Comparison of ENCODE assay signal across 8 cellular contexts in the genomic region with DNA sequence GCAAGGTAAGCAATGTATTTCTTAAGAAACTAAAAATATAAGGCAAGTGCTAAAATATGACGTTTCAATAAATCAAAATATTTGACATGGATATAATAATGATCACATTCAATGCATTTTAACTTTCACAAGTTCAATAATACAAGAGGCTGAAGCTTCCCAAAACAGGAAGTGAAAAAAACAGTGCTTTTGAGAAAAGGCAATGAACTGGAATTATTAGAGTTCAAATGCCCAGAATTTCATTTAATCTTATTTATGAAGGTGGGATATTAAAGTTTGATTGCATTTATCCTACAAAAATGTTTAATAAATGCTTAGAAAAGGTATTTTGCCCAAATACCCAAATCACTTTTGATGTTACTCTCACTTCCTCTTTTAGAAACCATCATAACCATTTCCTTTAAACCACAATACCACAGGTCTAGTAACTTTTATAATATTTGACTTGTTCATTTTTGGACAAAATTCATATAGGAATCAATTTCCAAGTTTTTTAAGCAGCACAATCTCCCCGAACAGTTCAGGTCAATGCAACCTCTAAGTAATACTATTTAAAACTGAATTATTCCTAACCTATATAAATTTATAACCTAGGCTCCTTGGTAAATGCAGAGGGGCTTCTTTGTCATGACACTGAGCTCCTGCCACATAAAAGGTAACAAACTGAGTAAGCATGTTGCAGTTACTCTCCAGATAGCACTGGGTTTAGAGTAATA. TPM values are rescaled to one million over a fixed set of nuclear protein-coding genes. Genes with fewer than 3 reads are reported as not detected.
DNase-seq lines count a peak whose midpoint lies in the region; ATAC-seq and TF ChIP-seq lines count a peak whose summit lies in the region.

No MANE protein-coding gene starts in this region.

- peak; percentile 45 for DNase-seq in GM13976 (ENCODE audit: low spot score)
- peak; percentile 76 for DNase-seq in KG1 (lab: John Stamatoyannopoulos, UW)
- DNase-seq in dermis blood vessel endothelial cell, result peak; percentile 2
- DNase-seq in progenitor cell of endocrine pancreas (ENCODE audit: low spot score, unreplicated experiment), result no peak
- DNase-seq in cerebellar cortex (ENCODE audit: low spot score), result no peak
- DNase-seq in globus pallidus (ENCODE audit: low spot score), result no peak
- no peak for DNase-seq in anterior cingulate cortex (lab: John Stamatoyannopoulos, UW)

- H3K4me1 Mint-ChIP-seq in progenitor cell of endocrine pancreas (ENCODE audit: low read depth), result peaks cover 34% of the 10 kb centered on the region

- peak overlapping the region; percentile 98 for H3K27ac Mint-ChIP-seq in progenitor cell of endocrine pancreas

- no peaks in the 10 kb centered on the region for H3K36me3 Mint-ChIP-seq in progenitor cell of endocrine pancreas (ENCODE audit: insufficient read depth)

- H3K9me3 Mint-ChIP-seq in progenitor cell of endocrine pancreas (ENCODE audit: low read depth), result no peaks in the 10 kb centered on the region

- H3K27me3 Mint-ChIP-seq in progenitor cell of endocrine pancreas, result peaks cover 10% of the 10 kb centered on the region

- TF ChIP-seq CTCF in GM13976 (IDR thresholded peaks at IDR 0.05; ENCODE audit: borderline replicate concordance, control extremely low read depth, extremely low read depth, insufficient read depth, missing control alignments) (no peak), progenitor cell of endocrine pancreas (IDR thresholded peaks at IDR 0.05; ENCODE audit: unreplicated experiment) (no peak)

- H3K4me3 Mint-ChIP-seq in progenitor cell of endocrine pancreas (ENCODE audit: low read depth), result peak overlapping the region; percentile 92

- in situ Hi-C loops in GM13976 (cut with MboI; ENCODE audit: low sequenced_read_pairs, unreplicated experiment), result no loop called here

- ATAC-seq in GM21576 (IDR thresholded peaks at IDR 0.05; ENCODE audit: unreplicated experiment), result peak; percentile 57

RNA-seq across cellular contexts. Expression of a gene that starts 2.1 kb away (rescaled TPM):
- total RNA-seq in dermis blood vessel endothelial cell (171 and 364 TPM in 2 replicates), progenitor cell of endocrine pancreas (108 and 111 TPM in 2 replicates)

RNA-seq across cellular contexts. Expression of a gene that starts 42.4 kb away (rescaled TPM):
- 2.6 and 4.4 TPM in 2 replicates for total RNA-seq in dermis blood vessel endothelial cell
- 1.9 and 2.2 TPM in 2 replicates for total RNA-seq in progenitor cell of endocrine pancreas

Comparison
In these comparisons a context has a peak if more than half of its experiments do, and no peak if none do; other contexts are left out.
1. DNase-seq: peak in GM13976 (single experiment), KG1 (single experiment) and dermis blood vessel endothelial cell (single experiment); none in progenitor cell of endocrine pancreas (single experiment), cerebellar cortex (single experiment), globus pallidus (single experiment) and anterior cingulate cortex (0 of 58).